In the genomic region with DNA sequence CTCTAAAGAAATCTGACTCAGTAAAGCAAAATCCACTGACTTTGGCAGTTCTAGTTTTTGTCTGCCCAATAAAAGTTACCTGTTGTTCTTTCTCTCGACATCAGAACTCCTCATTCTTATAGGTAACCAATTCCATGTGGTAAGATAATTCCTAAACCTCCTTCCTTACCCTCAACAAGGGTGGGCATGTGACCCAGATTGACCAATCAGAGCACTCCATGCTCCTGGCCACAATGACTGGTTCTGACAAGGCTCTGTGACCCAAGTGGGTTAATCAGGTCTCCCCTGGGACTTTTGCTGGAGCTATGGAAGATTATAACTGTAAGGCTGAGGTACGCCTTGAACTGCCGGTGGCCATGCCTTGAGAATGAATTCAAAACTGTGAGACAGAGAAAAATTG, we compare ENCODE assay signal across 13 cellular contexts. TPM values are rescaled to one million over a fixed set of nuclear protein-coding genes. Genes with fewer than 3 reads are reported as not detected.
A peak's percentile ranks its signal among the peaks of the same experiment; 100 is the strongest.
DNase-seq lines count a peak whose midpoint lies in the region; ATAC-seq and TF ChIP-seq lines count a peak whose summit lies in the region.
"Had no signal": no experiment of that assay in that cellular context is flagged by ENCODE, and none has a peak within 500 bp of the region (broad histone marks: within the 10 kb centered on the region; RNA-seq: fewer than 3 reads in every experiment).

No MANE protein-coding gene starts in this region.

- no peaks in the 10 kb centered on the region for H3K9me3 Mint-ChIP-seq in activated CD8-positive, alpha-beta T cell treated with anti-CD3 and anti-CD28 coated beads for 36 hours
- no peaks in the 10 kb centered on the region for H3K9me3 Mint-ChIP-seq in stimulated activated effector memory CD8-positive, alpha-beta T cell treated with anti-CD3 and anti-CD28 coated beads, Interleukin-12 subunit alpha, Interleukin-12 subunit beta, amount 100 ng/mL, for 72 hours

- intact Hi-C loops in right cardiac atrium (cut with DNase I) (loop anchor here in 2 of 4 donors (5.0 kb wide), 2 partner anchors 218 to 223 kb away; no protein-coding TSS in a partner anchor), left ventricle myocardium inferior (cut with micrococcal nuclease) (loop anchor here (5.0 kb wide), 1 partner anchor 218 kb away; no protein-coding TSS in a partner anchor), prostate gland (cut with DNase I) (loop anchor here (5.0 kb wide), 1 partner anchor 643 kb away; no protein-coding TSS in a partner anchor)
- intact Hi-C loops in activated CD8-positive, alpha-beta T cell treated with anti-CD3 and anti-CD28 coated beads for 36 hours (cut with micrococcal nuclease) = no loop called here

- TF ChIP-seq CTCF in left ventricle myocardium inferior (IDR thresholded peaks at IDR 0.05; ENCODE audit: borderline replicate concordance) (no peak), prostate gland (IDR thresholded peaks at IDR 0.05) (no peak), GM10266 (IDR thresholded peaks at IDR 0.05; ENCODE audit: control insufficient read depth, insufficient read depth, low read depth, missing control alignments) (no peak)
- no peak for TF ChIP-seq CTCF in activated CD8-positive, alpha-beta T cell treated with anti-CD3 and anti-CD28 coated beads for 36 hours (IDR thresholded peaks at IDR 0.05)

- H3K27ac Mint-ChIP-seq in activated CD8-positive, alpha-beta T cell treated with anti-CD3 and anti-CD28 coated beads for 36 hours = peak overlapping the region; percentile 72
- peak overlapping the region; percentile 20 for H3K27ac Mint-ChIP-seq in stimulated activated effector memory CD8-positive, alpha-beta T cell treated with anti-CD3 and anti-CD28 coated beads, Interleukin-12 subunit alpha, Interleukin-12 subunit beta, amount 100 ng/mL, for 72 hours
- H3K27ac Mint-ChIP-seq: B cell had no signal

- CTCF ChIA-PET in activated CD8-positive, alpha-beta T cell treated with anti-CD3 and anti-CD28 coated beads for 36 hours (lab: Charles Lee) = interaction anchor here (1.3 to 5.8 kb wide), 2 partner anchors 15 to 220 kb away, joined by 3 to 72 read pairs; no protein-coding TSS in a partner anchor

- H3K9me3 ChIP-seq in right cardiac atrium (ENCODE audit: control insufficient read depth, low read length) (no peaks in the 10 kb centered on the region), left ventricle myocardium inferior (replicated peaks) (no peaks in the 10 kb centered on the region), prostate gland (no peaks in the 10 kb centered on the region)
- H3K9me3 ChIP-seq: esophagus muscularis mucosa had no signal

- H3K27me3 ChIP-seq in right cardiac atrium (ENCODE audit: control insufficient read depth, insufficient read depth) (no peaks in the 10 kb centered on the region), left ventricle myocardium inferior (ENCODE audit: low read depth) (no peaks in the 10 kb centered on the region), prostate gland (replicated peaks; ENCODE audit: insufficient read depth) (no peaks in the 10 kb centered on the region)
- H3K27me3 ChIP-seq: esophagus muscularis mucosa had no signal

- H3K27me3 Mint-ChIP-seq in activated CD8-positive, alpha-beta T cell treated with anti-CD3 and anti-CD28 coated beads for 36 hours = no peaks in the 10 kb centered on the region
- H3K27me3 Mint-ChIP-seq: B cell had no signal

- WGBS in right cardiac atrium = 89% methylated on average over 3 of the region's 3 CpGs
- 82% methylated on average over 3 of the region's 3 CpGs for WGBS in prostate gland

- H3K27ac ChIP-seq in right cardiac atrium (ENCODE audit: low read length) = peak overlapping the region; percentile 58
- no peak overlapping the region for H3K27ac ChIP-seq in left ventricle myocardium inferior (replicated peaks)
- no peak overlapping the region for H3K27ac ChIP-seq in prostate gland
- H3K27ac ChIP-seq: esophagus muscularis mucosa had no signal

- ATAC-seq in right cardiac atrium (no peak), HG02884 (IDR thresholded peaks at IDR 0.05; ENCODE audit: unreplicated experiment) (peak; percentile 20), HG03108 (IDR thresholded peaks at IDR 0.05; ENCODE audit: unreplicated experiment) (no peak)
- ATAC-seq in activated CD8-positive, alpha-beta T cell treated with anti-CD3 and anti-CD28 coated beads for 36 hours = no peak
- ATAC-seq in stimulated activated effector memory CD8-positive, alpha-beta T cell treated with anti-CD3 and anti-CD28 coated beads, Interleukin-12 subunit alpha, Interleukin-12 subunit beta, amount 100 ng/mL, for 72 hours = no peak

- H3K4me1 Mint-ChIP-seq in activated CD8-positive, alpha-beta T cell treated with anti-CD3 and anti-CD28 coated beads for 36 hours (ENCODE audit: low read depth) = peaks cover 32% of the 10 kb centered on the region
- peaks cover under 1% of the 10 kb centered on the region for H3K4me1 Mint-ChIP-seq in stimulated activated effector memory CD8-positive, alpha-beta T cell treated with anti-CD3 and anti-CD28 coated beads, Interleukin-12 subunit alpha, Interleukin-12 subunit beta, amount 100 ng/mL, for 72 hours
- H3K4me1 Mint-ChIP-seq: B cell had no signal

- peaks cover 41% of the 10 kb centered on the region for H3K36me3 Mint-ChIP-seq in activated CD8-positive, alpha-beta T cell treated with anti-CD3 and anti-CD28 coated beads for 36 hours (ENCODE audit: low read depth)
- H3K36me3 Mint-ChIP-seq in stimulated activated effector memory CD8-positive, alpha-beta T cell treated with anti-CD3 and anti-CD28 coated beads, Interleukin-12 subunit alpha, Interleukin-12 subunit beta, amount 100 ng/mL, for 72 hours = peaks cover 78% of the 10 kb centered on the region

- H3K4me1 ChIP-seq in right cardiac atrium (ENCODE audit: control insufficient read depth, insufficient read depth, low read length) = no peaks in the 10 kb centered on the region
- H3K4me1 ChIP-seq in left ventricle myocardium inferior = no peaks in the 10 kb centered on the region
- no peaks in the 10 kb centered on the region for H3K4me1 ChIP-seq in prostate gland (replicated peaks)

- POLR2A ChIA-PET in activated CD8-positive, alpha-beta T cell treated with anti-CD3 and anti-CD28 coated beads for 36 hours (lab: Charles Lee) = interaction anchor here (1.7 kb wide), 1 partner anchor 33 kb away, joined by 4 read pairs; a partner anchor contains a TSS

- H3K4me3 ChIP-seq in right cardiac atrium (ENCODE audit: low read length) (no peak overlapping the region), left ventricle myocardium inferior (no peak overlapping the region), prostate gland (no peak overlapping the region)
- H3K4me3 ChIP-seq: esophagus muscularis mucosa had no signal

- H3K4me3 Mint-ChIP-seq in activated CD8-positive, alpha-beta T cell treated with anti-CD3 and anti-CD28 coated beads for 36 hours = no peak overlapping the region
- H3K4me3 Mint-ChIP-seq in stimulated activated effector memory CD8-positive, alpha-beta T cell treated with anti-CD3 and anti-CD28 coated beads, Interleukin-12 subunit alpha, Interleukin-12 subunit beta, amount 100 ng/mL, for 72 hours = no peak overlapping the region
- H3K4me3 Mint-ChIP-seq: B cell had no signal

- DNase-seq in right cardiac atrium (no peak), left ventricle myocardium inferior (no peak), prostate gland (ENCODE audit: low spot score) (no peak), GM10266 (ENCODE audit: extremely low spot score) (no peak)
- DNase-seq in activated CD8-positive, alpha-beta T cell treated with anti-CD3 and anti-CD28 coated beads for 36 hours = no peak
- DNase-seq in stimulated activated effector memory CD8-positive, alpha-beta T cell treated with anti-CD3 and anti-CD28 coated beads, Interleukin-12 subunit alpha, Interleukin-12 subunit beta, amount 100 ng/mL, for 72 hours (ENCODE audit: low spot score in 2 of 2) = no peak
- DNase-seq: NCI-H524 treated with DMSO at 0.1 percent for 48 hours had no signal

- TF ChIP-seq POLR2A in prostate gland (IDR thresholded peaks at IDR 0.05) = no peak

- H3K36me3 ChIP-seq in left ventricle myocardium inferior (peaks cover 34% of the 10 kb centered on the region), prostate gland (no peaks in the 10 kb centered on the region)

RNA-seq across cellular contexts. Expression of a gene that starts 31.7 kb away (rescaled TPM):
- total RNA-seq in right cardiac atrium (10 to 100 TPM in 3 of 4 donors, 1 to 10 TPM in 1; 9.4 to 13.6 (median 12.6) TPM), left ventricle myocardium inferior (9.3 TPM), prostate gland (10 to 100 TPM; 15.5 to 32.3 TPM)
- polyA plus RNA-seq in right cardiac atrium = 5.0 TPM
- total RNA-seq in activated CD8-positive, alpha-beta T cell treated with anti-CD3 and anti-CD28 coated beads for 36 hours = 10 to 100 TPM; 28.7 to 29.4 TPM

RNA-seq across cellular contexts. Expression of a gene that starts 32.1 kb away (rescaled TPM):
- total RNA-seq in right cardiac atrium = 1 to 10 TPM; 6.3 to 9.3 (median 7.6) TPM
- polyA plus RNA-seq in right cardiac atrium = 3.1 TPM
- 4.6 TPM for total RNA-seq in left ventricle myocardium inferior
- total RNA-seq in activated CD8-positive, alpha-beta T cell treated with anti-CD3 and anti-CD28 coated beads for 36 hours = 10 to 100 TPM; 15.7 to 18.4 TPM
- 10 to 100 TPM; 17.3 to 22.3 TPM for total RNA-seq in prostate gland

RNA-seq across cellular contexts. Expression of a gene that starts 41.5 kb away (rescaled TPM):
- total RNA-seq in right cardiac atrium = under 1 TPM in 3 of 4 donors, not detected in 1; 0.17 to 0.48 (median 0.29) TPM
- 0.02 TPM for polyA plus RNA-seq in right cardiac atrium
- 0.08 TPM for total RNA-seq in left ventricle myocardium inferior
- not detected for total RNA-seq in activated CD8-positive, alpha-beta T cell treated with anti-CD3 and anti-CD28 coated beads for 36 hours
- 1 to 10 TPM in 1 of 2 donors, under 1 TPM in 1; 0.73 to 4.0 TPM for total RNA-seq in prostate gland
- total RNA-seq: M059J, myocyte had no signal
